In genomic region chr9:133237271-133237731, GRCh38 we compare ENCODE assay signal across 10 cellular contexts. TPM values are rescaled to one million over a fixed set of nuclear protein-coding genes. Genes with fewer than 3 reads are reported as not detected.
DNase-seq lines count a peak whose midpoint lies in the region; ATAC-seq and TF ChIP-seq lines count a peak whose summit lies in the region.
"Had no signal": no experiment of that assay in that cellular context is flagged by ENCODE, and none has a peak within 500 bp of the region (broad histone marks: within the 10 kb centered on the region; RNA-seq: fewer than 3 reads in every experiment).

No MANE protein-coding gene starts in this region.

- H3K36me3 ChIP-seq in muscle layer of duodenum (ENCODE audit: control insufficient read depth in 1 of 2, insufficient read depth in 2 of 2, low read length in 2 of 2) (no peaks in the 10 kb centered on the region), upper lobe of right lung (no peaks in the 10 kb centered on the region)

- TF ChIP-seq CTCF in upper lobe of right lung (IDR thresholded peaks at IDR 0.05): no peak

- H3K4me1 ChIP-seq in muscle layer of duodenum (ENCODE audit: control insufficient read depth in 1 of 2, insufficient read depth in 2 of 2, low read length in 2 of 2) (peaks cover 4 to 16% of the 10 kb centered on the region in 2 donors), upper lobe of right lung (peaks cover 19% of the 10 kb centered on the region)

- H3K27ac ChIP-seq in muscle layer of duodenum (ENCODE audit: low read length): peak overlapping the region; percentile 16
- H3K27ac ChIP-seq in upper lobe of right lung: peak overlapping the region; percentile 45

- ATAC-seq in upper lobe of right lung: no peak
- ATAC-seq in GM21526 (IDR thresholded peaks at IDR 0.05; ENCODE audit: low FRiP score, unreplicated experiment): no peak

- intact Hi-C loops in upper lobe of right lung (cut with DNase I): no loop called here

- H3K4me3 ChIP-seq in muscle layer of duodenum (ENCODE audit: low read depth in 1 of 2, low read length in 2 of 2) (no peak overlapping the region), upper lobe of right lung (no peak overlapping the region)

- DNase-seq in NCI-H1436 (lab: John Stamatoyannopoulos, UW) (peak; percentile 33), NCI-H1436 treated with DMSO at 0.1 percent for 48 hours (lab: John Stamatoyannopoulos, UW) (no peak), fibroblast of gingiva (ENCODE audit: low read depth) (peak; percentile 24), upper lobe of right lung (no peak), germinal center (ENCODE audit: low spot score) (no peak), HUDEP-2 (lab: John Stamatoyannopoulos, UW; ENCODE audit: unreplicated experiment in 76 of 76) (no peak)
- DNase-seq: NCI-H526 had no signal

- H3K27me3 ChIP-seq in muscle layer of duodenum (ENCODE audit: low read depth, low read length): no peaks in the 10 kb centered on the region
- no peaks in the 10 kb centered on the region for H3K27me3 ChIP-seq in upper lobe of right lung

- no peaks in the 10 kb centered on the region for H3K9me3 ChIP-seq in muscle layer of duodenum (ENCODE audit: control insufficient read depth in 1 of 2, low read length in 2 of 2)
- H3K9me3 ChIP-seq in upper lobe of right lung: no peaks in the 10 kb centered on the region

RNA-seq across cellular contexts. Expression of gene OBP2B, which starts 28.3 kb away (rescaled TPM):
- total RNA-seq in upper lobe of right lung: not detected
- total RNA-seq: T-helper 1 cell treated with Interleukin-12 subunit alpha and Interleukin-12 subunit beta and Interleukin-4 antibody, amounts not matched to agents 30 ng/mL and 1 ng/mL, for 36 hours had no signal

RNA-seq across cellular contexts. Expression of gene ABO, which starts 37.7 kb away (rescaled TPM):
- 16.8 TPM for total RNA-seq in upper lobe of right lung

Comparison
In these comparisons a context has a peak if more than half of its experiments do, and no peak if none do; other contexts are left out.
1. DNase-seq: peak in NCI-H1436 (single experiment) and fibroblast of gingiva (single experiment); none in NCI-H1436 treated with DMSO at 0.1 percent for 48 hours (single experiment), upper lobe of right lung (single experiment), germinal center (single experiment) and HUDEP-2 (0 of 76).